ENCODE assay signal across 30 cellular contexts in the genomic region with DNA sequence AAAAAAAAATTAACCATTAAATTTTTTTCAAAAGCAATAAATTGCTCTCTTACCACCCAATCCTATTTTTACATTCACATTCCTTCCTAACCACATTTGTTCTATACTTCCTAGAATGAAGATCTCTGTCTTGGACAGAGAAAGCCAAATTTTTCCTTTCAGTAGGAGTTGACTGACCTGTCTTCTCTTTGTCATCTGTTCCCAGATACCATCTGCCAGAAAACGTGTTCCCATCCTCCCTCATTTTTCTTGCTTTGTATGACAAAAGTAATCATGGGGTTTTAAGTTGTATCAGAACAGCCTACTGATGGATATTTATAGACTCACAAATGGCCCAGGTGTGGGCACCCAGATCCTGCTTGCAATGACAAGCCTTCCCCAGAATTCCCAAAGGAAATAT.
"Had no signal": no experiment of that assay in that cellular context is flagged by ENCODE, and none has a peak within 500 bp of the region (broad histone marks: within the 10 kb centered on the region; RNA-seq: fewer than 3 reads in every experiment).

No MANE protein-coding gene starts in this region.

- H3K36me3 ChIP-seq: left lung, lower lobe of right lung, neural progenitor cell, neutrophil, right atrium auricular region, right lobe of liver, thyroid gland, transverse colon, upper lobe of left lung, vagina had no signal

- H3K4me1 ChIP-seq: left lung, lower lobe of right lung, parathyroid adenoma, psoas muscle, right lobe of liver, testis, thyroid gland, upper lobe of left lung, vagina had no signal

- H3K27me3 ChIP-seq: left lung, neural progenitor cell, right atrium auricular region, right lobe of liver, testis, thyroid gland, transverse colon, upper lobe of left lung, vagina had no signal

- DNase-seq: hippocampal formation; kidney; left colon; left lung; lower lobe of right lung; mammary epithelial cell; mesenchymal stem cell; naive B cell; natural killer cell; nephron progenitor cell; occipital lobe; psoas muscle; right lobe of liver; stimulated activated CD4-positive, alpha-beta T cell treated with anti-CD3 and anti-CD28 coated beads, Interleukin-12 subunit alpha, Interleukin-12 subunit beta, amount 100 ng/mL, for 4 hours; stimulated activated CD4-positive, alpha-beta T cell treated with anti-CD3 and anti-CD28 coated beads, Interleukin-15, amount 100 ng/mL, for 24 hours; stimulated activated CD4-positive, alpha-beta T cell treated with anti-CD3 and anti-CD28 coated beads, Interleukin-2, amount 100 ng/mL, for 24 hours; stimulated activated CD4-positive, alpha-beta T cell treated with anti-CD3 and anti-CD28 coated beads, Interleukin-4, amount 100 ng/mL, for 1 hour; stimulated activated naive B cell treated with anti-CD40 and anti-IgM and Interleukin-4, amounts not matched to agents 10 μg/mL and 1 μg/mL and 100 μg/mL, for 72 hours; stimulated activated naive CD8-positive, alpha-beta T cell treated with anti-CD3 and anti-CD28 coated beads, Interleukin-15, amount 100 ng/mL, for 72 hours; substantia nigra; testis; thyroid gland; transverse colon; upper lobe of left lung had no signal

- H3K9me3 ChIP-seq: left lung, lower lobe of right lung, neutrophil, psoas muscle, right atrium auricular region, right lobe of liver, testis, thyroid gland, transverse colon, upper lobe of left lung, vagina had no signal

- H3K79me2 ChIP-seq: parathyroid adenoma had no signal

- H3K27ac ChIP-seq: left lung, lower lobe of right lung, neural progenitor cell, neutrophil, parathyroid adenoma, psoas muscle, right atrium auricular region, right lobe of liver, skin epidermis, testis, thyroid gland, transverse colon, upper lobe of left lung, vagina had no signal

- ATAC-seq: left colon; left lung; lower lobe of right lung; natural killer cell; psoas muscle; right lobe of liver; stimulated activated naive B cell treated with anti-CD40 and anti-IgM and Interleukin-4, amounts not matched to agents 10 μg/mL and 1 μg/mL and 100 μg/mL, for 72 hours; stimulated activated naive CD8-positive, alpha-beta T cell treated with anti-CD3 and anti-CD28 coated beads, Interleukin-15, amount 100 ng/mL, for 72 hours had no signal

- H3K4me2 ChIP-seq: neural progenitor cell had no signal

- H3K4me3 ChIP-seq: left lung, lower lobe of right lung, neural progenitor cell, psoas muscle, right atrium auricular region, right lobe of liver, skin epidermis, testis, thyroid gland, transverse colon, upper lobe of left lung, vagina had no signal

- H3K9ac ChIP-seq: neural progenitor cell, parathyroid adenoma had no signal

- H2AFZ ChIP-seq: neural progenitor cell, parathyroid adenoma had no signal
